2 cellular contexts compared by ENCODE assay signal in the genomic region with DNA sequence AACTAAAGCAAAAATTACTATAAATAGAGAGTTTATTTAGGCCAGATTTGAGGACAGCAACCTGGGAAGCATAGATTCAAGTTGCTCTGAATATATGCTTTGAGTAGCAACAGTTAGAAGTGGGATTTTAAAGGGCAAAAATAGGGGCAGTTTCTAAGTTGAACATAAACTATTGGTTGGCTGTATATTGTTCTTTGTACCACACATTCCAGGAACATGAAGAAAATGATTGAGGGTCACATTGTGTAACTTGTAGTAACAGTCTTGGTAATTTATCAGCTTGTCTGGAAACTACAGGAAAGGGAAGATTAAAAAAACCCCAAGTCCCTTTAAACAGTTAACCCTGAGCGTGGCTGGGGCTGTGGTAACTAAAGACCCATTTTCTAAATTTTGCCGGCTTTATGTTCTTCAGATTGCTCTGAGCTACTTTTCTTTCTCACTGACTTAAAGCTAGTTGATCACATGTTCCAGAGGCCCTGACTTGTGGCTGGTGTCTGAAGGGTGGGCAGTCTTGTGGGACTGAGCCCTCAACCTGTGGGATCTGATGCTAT.
TF ChIP-seq lines count a peak whose summit lies in the region.

No MANE protein-coding gene starts in this region.

TF ChIP-seq in K562, 482 proteins besides CTCF, POLR2A, EP300 and RAD21:
- TF ChIP-seq TAF7 (tag; IDR thresholded peaks at IDR 0.05) (no peak), MEIS2 (IDR thresholded peaks at IDR 0.05; ENCODE audit: partially characterized antibody) (peak; percentile 54), E2F3 (CRISPR knock-in tag; IDR thresholded peaks at IDR 0.05) (no peak), KLF6 (CRISPR knock-in tag; IDR thresholded peaks at IDR 0.05; ENCODE audit: borderline replicate concordance) (no peak), RBM22 (IDR thresholded peaks at IDR 0.05; ENCODE audit: low read depth, low read length, poor library complexity, severe bottlenecking) (no peak)
- TF ChIP-seq, protein P1, sequence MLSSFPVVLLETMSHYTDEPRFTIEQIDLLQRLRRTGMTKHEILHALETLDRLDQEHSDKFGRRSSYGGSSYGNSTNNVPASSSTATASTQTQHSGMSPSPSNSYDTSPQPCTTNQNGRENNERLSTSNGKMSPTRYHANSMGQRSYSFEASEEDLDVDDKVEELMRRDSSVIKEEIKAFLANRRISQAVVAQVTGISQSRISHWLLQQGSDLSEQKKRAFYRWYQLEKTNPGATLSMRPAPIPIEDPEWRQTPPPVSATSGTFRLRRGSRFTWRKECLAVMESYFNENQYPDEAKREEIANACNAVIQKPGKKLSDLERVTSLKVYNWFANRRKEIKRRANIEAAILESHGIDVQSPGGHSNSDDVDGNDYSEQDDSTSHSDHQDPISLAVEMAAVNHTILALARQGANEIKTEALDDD (IDR thresholded peaks at IDR 0.05), result peak; percentile 21; the same call in 1 of the 2 replicates

TF ChIP-seq in HepG2, 621 proteins besides CTCF, POLR2A, EP300 and RAD21:
- TF ChIP-seq BRD4 (CRISPR knock-in tag; IDR thresholded peaks at IDR 0.05) (no peak), DMAP1 (CRISPR knock-in tag; IDR thresholded peaks at IDR 0.05) (no peak), KDM6A (CRISPR knock-in tag; IDR thresholded peaks at IDR 0.05; ENCODE audit: low read depth) (peak; percentile 15; the same call in 1 of the 2 replicates), CEBPB (IDR thresholded peaks at IDR 0.05; ENCODE audit: borderline replicate concordance, low read depth, low read length) (peak; percentile 43; the same call in 1 of the 2 replicates), SOX5 (CRISPR knock-in tag; IDR thresholded peaks at IDR 0.05; ENCODE audit: borderline replicate concordance) (peak; percentile 35; the same call in 1 of the 2 replicates), KMT2B (CRISPR knock-in tag; IDR thresholded peaks at IDR 0.05) (no peak), SAP130 (CRISPR knock-in tag; IDR thresholded peaks at IDR 0.05; ENCODE audit: low read depth) (peak; percentile 37; the same call in 1 of the 2 replicates), NR2F6 (IDR thresholded peaks at IDR 0.05) (no peak), NR2F6 (CRISPR knock-in tag; IDR thresholded peaks at IDR 0.05) (peak; percentile 31; the same call in 1 of the 2 replicates), TEAD3 (CRISPR knock-in tag; optimal IDR thresholded peaks at IDR 0.05; ENCODE audit: borderline replicate concordance) (peak; percentile 78), FOXA3 (CRISPR knock-in tag; IDR thresholded peaks at IDR 0.05) (peak; percentile 15; the same call in 1 of the 2 replicates), ZNF335 (CRISPR knock-in tag; IDR thresholded peaks at IDR 0.05) (0 out of 2 replicates have a peak, but pooled peaks have one; percentile 36), RARA (CRISPR knock-in tag; IDR thresholded peaks at IDR 0.05) (peak; percentile 50), BCL6 (CRISPR knock-in tag; IDR thresholded peaks at IDR 0.05) (peak; percentile 77), ZNF652 (CRISPR knock-in tag; IDR thresholded peaks at IDR 0.05; ENCODE audit: borderline replicate concordance, low read depth) (peak; percentile 63; the same call in 1 of the 2 replicates), ESRRA (CRISPR knock-in tag; IDR thresholded peaks at IDR 0.05; ENCODE audit: low read depth) (no peak), YY1 (IDR thresholded peaks at IDR 0.05; ENCODE audit: insufficient read depth, insufficient replicate concordance, low read depth, low read length) (no peak), GATAD2A (CRISPR knock-in tag; IDR thresholded peaks at IDR 0.05) (0 out of 2 replicates have a peak, but pooled peaks have one; percentile 29), CREB1 (IDR thresholded peaks at IDR 0.05) (no peak), CREB1 (CRISPR knock-in tag; IDR thresholded peaks at IDR 0.05) (0 out of 2 replicates have a peak, but pooled peaks have one; percentile 28), GABPB1 (CRISPR knock-in tag; IDR thresholded peaks at IDR 0.05) (no peak), SOX13 (IDR thresholded peaks at IDR 0.05) (no peak), SOX13 (CRISPR knock-in tag; conservative IDR thresholded peaks at IDR 0.05 in 1 of 2, IDR thresholded peaks at IDR 0.05 in 1 of 2) (peak in 1 of 2 experiments; percentile 50; a peak in 1 of 4 replicates), DPF2 (CRISPR knock-in tag; IDR thresholded peaks at IDR 0.05; ENCODE audit: borderline replicate concordance, low read depth) (no peak), NCOR1 (IDR thresholded peaks at IDR 0.05; ENCODE audit: borderline replicate concordance, low read length) (0 out of 2 replicates have a peak, but pooled peaks have one; percentile 35), ZNF256 (CRISPR knock-in tag; conservative IDR thresholded peaks at IDR 0.05) (no peak), HNF4A (CRISPR knock-in tag; IDR thresholded peaks at IDR 0.05) (peak; percentile 68), SOX6 (IDR thresholded peaks at IDR 0.05) (no peak), SOX6 (CRISPR knock-in tag; IDR thresholded peaks at IDR 0.05) (peak; percentile 21; the same call in 1 of the 2 replicates), CEBPG (CRISPR knock-in tag; IDR thresholded peaks at IDR 0.05) (peak; percentile 75)
- TF ChIP-seq, protein P2, sequence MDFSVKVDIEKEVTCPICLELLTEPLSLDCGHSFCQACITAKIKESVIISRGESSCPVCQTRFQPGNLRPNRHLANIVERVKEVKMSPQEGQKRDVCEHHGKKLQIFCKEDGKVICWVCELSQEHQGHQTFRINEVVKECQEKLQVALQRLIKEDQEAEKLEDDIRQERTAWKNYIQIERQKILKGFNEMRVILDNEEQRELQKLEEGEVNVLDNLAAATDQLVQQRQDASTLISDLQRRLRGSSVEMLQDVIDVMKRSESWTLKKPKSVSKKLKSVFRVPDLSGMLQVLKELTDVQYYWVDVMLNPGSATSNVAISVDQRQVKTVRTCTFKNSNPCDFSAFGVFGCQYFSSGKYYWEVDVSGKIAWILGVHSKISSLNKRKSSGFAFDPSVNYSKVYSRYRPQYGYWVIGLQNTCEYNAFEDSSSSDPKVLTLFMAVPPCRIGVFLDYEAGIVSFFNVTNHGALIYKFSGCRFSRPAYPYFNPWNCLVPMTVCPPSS (IDR thresholded peaks at IDR 0.05), result no peak
- TF ChIP-seq, protein P3, sequence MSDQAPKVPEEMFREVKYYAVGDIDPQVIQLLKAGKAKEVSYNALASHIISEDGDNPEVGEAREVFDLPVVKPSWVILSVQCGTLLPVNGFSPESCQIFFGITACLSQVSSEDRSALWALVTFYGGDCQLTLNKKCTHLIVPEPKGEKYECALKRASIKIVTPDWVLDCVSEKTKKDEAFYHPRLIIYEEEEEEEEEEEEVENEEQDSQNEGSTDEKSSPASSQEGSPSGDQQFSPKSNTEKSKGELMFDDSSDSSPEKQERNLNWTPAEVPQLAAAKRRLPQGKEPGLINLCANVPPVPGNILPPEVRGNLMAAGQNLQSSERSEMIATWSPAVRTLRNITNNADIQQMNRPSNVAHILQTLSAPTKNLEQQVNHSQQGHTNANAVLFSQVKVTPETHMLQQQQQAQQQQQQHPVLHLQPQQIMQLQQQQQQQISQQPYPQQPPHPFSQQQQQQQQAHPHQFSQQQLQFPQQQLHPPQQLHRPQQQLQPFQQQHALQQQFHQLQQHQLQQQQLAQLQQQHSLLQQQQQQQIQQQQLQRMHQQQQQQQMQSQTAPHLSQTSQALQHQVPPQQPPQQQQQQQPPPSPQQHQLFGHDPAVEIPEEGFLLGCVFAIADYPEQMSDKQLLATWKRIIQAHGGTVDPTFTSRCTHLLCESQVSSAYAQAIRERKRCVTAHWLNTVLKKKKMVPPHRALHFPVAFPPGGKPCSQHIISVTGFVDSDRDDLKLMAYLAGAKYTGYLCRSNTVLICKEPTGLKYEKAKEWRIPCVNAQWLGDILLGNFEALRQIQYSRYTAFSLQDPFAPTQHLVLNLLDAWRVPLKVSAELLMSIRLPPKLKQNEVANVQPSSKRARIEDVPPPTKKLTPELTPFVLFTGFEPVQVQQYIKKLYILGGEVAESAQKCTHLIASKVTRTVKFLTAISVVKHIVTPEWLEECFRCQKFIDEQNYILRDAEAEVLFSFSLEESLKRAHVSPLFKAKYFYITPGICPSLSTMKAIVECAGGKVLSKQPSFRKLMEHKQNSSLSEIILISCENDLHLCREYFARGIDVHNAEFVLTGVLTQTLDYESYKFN (CRISPR knock-in tag; conservative IDR thresholded peaks at IDR 0.05), result 0 out of 2 replicates have a peak, but pooled peaks have one; percentile 45
TF ChIP-seq in HepG2: peak in this region for 19.
